1 cellular context compared by ENCODE assay signal in genomic region chr16:85465328-85466307, GRCh38.
A peak's percentile ranks its signal among the peaks of the same experiment; 100 is the strongest.
TF ChIP-seq lines count a peak whose summit lies in the region.

No MANE protein-coding gene starts in this region.

TF ChIP-seq in SK-N-SH, 30 proteins besides CTCF, POLR2A, EP300 and RAD21 (continued from another document):
- TF ChIP-seq MAX (IDR thresholded peaks at IDR 0.05; ENCODE audit: low read depth) (0 out of 2 replicates have a peak, but pooled peaks have one; percentile 19), USF2 (IDR thresholded peaks at IDR 0.05; ENCODE audit: borderline replicate concordance, low read depth, low read length) (no peak), REST (IDR thresholded peaks at IDR 0.05; ENCODE audit: low read depth, low read length) (no peak), USF1 (IDR thresholded peaks at IDR 0.05; ENCODE audit: borderline replicate concordance, low read depth) (peak; percentile 36; the same call in 1 of the 2 replicates)
